In genomic region chr15:43293402-43293801, GRCh38 we compare ENCODE assay signal across 1 cellular context.
A peak's percentile ranks its signal among the peaks of the same experiment; 100 is the strongest.
TF ChIP-seq lines count a peak whose summit lies in the region.

No MANE protein-coding gene starts in this region.

TF ChIP-seq in HepG2, 621 proteins besides CTCF, POLR2A, EP300 and RAD21:
- TF ChIP-seq, protein P1, sequence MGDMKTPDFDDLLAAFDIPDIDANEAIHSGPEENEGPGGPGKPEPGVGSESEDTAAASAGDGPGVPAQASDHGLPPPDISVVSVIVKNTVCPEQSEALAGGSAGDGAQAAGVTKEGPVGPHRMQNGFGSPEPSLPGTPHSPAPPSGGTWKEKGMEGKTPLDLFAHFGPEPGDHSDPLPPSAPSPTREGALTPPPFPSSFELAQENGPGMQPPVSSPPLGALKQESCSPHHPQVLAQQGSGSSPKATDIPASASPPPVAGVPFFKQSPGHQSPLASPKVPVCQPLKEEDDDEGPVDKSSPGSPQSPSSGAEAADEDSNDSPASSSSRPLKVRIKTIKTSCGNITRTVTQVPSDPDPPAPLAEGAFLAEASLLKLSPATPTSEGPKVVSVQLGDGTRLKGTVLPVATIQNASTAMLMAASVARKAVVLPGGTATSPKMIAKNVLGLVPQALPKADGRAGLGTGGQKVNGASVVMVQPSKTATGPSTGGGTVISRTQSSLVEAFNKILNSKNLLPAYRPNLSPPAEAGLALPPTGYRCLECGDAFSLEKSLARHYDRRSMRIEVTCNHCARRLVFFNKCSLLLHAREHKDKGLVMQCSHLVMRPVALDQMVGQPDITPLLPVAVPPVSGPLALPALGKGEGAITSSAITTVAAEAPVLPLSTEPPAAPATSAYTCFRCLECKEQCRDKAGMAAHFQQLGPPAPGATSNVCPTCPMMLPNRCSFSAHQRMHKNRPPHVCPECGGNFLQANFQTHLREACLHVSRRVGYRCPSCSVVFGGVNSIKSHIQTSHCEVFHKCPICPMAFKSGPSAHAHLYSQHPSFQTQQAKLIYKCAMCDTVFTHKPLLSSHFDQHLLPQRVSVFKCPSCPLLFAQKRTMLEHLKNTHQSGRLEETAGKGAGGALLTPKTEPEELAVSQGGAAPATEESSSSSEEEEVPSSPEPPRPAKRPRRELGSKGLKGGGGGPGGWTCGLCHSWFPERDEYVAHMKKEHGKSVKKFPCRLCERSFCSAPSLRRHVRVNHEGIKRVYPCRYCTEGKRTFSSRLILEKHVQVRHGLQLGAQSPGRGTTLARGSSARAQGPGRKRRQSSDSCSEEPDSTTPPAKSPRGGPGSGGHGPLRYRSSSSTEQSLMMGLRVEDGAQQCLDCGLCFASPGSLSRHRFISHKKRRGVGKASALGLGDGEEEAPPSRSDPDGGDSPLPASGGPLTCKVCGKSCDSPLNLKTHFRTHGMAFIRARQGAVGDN (CRISPR knock-in tag; IDR thresholded peaks at IDR 0.05) = peak; percentile 42
- TF ChIP-seq, protein P2, sequence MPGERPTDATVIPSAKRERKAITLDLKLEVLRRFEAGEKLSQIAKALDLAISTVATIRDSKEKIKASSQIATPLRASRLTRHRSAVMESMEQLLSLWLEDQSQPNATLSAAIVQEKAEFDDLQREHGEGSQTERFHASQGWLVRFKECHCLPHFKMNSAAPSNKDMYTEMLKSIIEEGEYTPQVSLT (CRISPR knock-in tag; IDR thresholded peaks at IDR 0.05; ENCODE audit: borderline replicate concordance, low read depth) = no peak
- TF ChIP-seq ZNF263 (CRISPR knock-in tag; IDR thresholded peaks at IDR 0.05) = 0 out of 2 replicates have a peak, but pooled peaks have one; percentile 46
TF ChIP-seq in HepG2: peak in this region for 2.
